ENCODE assay signal across 8 cellular contexts in genomic region chr19:10604460-10604980, GRCh38. TPM values are rescaled to one million over a fixed set of nuclear protein-coding genes. Genes with fewer than 3 reads are reported as not detected.
DNase-seq lines count a peak whose midpoint lies in the region; ATAC-seq and TF ChIP-seq lines count a peak whose summit lies in the region.

No MANE protein-coding gene starts in this region.

- H3K4me3 Mint-ChIP-seq in neural crest cell, result peak overlapping the region; percentile 92

- H3K4me1 Mint-ChIP-seq in neural crest cell, result peaks cover 18% of the 10 kb centered on the region

- no peaks in the 10 kb centered on the region for H3K36me3 Mint-ChIP-seq in neural crest cell (ENCODE audit: low read depth)

- H3K4me3 ChIP-seq in NB4 (ENCODE audit: low read depth, low read length), result no peak overlapping the region
- H3K4me3 ChIP-seq in coronary artery, result peak overlapping the region; percentile 89

- TF ChIP-seq CTCF in NB4 (IDR thresholded peaks at IDR 0.05; ENCODE audit: low read depth, low read length), result no peak
- no peak for TF ChIP-seq CTCF in coronary artery (IDR thresholded peaks at IDR 0.05)
- TF ChIP-seq CTCF in neural crest cell (conservative IDR thresholded peaks at IDR 0.05), result no peak

- no peaks in the 10 kb centered on the region for H3K9me3 Mint-ChIP-seq in neural crest cell

- DNase-seq in NB4 (ENCODE audit: low read depth) (peak; percentile 40), coronary artery (ENCODE audit: low spot score) (no peak), neural crest cell (ENCODE audit: low read depth, low spot score) (no peak), nucleus accumbens (lab: John Stamatoyannopoulos, UW) (no peak), NCI-H345 treated with DMSO at 0.1 percent for 48 hours (lab: John Stamatoyannopoulos, UW; ENCODE audit: unreplicated experiment) (no peak), pons (ENCODE audit: low spot score) (no peak)

- peak; percentile 23 for ATAC-seq in GM18498 (IDR thresholded peaks at IDR 0.05; ENCODE audit: unreplicated experiment)
- no peak for ATAC-seq in HG03095 (IDR thresholded peaks at IDR 0.05; ENCODE audit: unreplicated experiment)

- H3K27me3 Mint-ChIP-seq in neural crest cell (ENCODE audit: low read depth), result peaks cover 8% of the 10 kb centered on the region

- TF ChIP-seq POLR2A in NB4 (IDR thresholded peaks at IDR 0.05; ENCODE audit: extremely low read depth, insufficient read length), result no peak

- H3K27ac Mint-ChIP-seq in neural crest cell (ENCODE audit: unreplicated experiment), result no peak overlapping the region

- peak overlapping the region; percentile 93 to 100 for H3K27ac ChIP-seq in coronary artery

RNA-seq across cellular contexts. Expression of gene AP1M2, which starts 17.4 kb away (rescaled TPM):
- not detected in 2 replicates for total RNA-seq in neural crest cell

RNA-seq across cellular contexts. Expression of gene SLC44A2, which starts 20.8 kb away (rescaled TPM):
- total RNA-seq in neural crest cell, result 94.5 and 99.5 TPM in 2 replicates

RNA-seq across cellular contexts. Expression of gene CDKN2D, which starts 35.7 kb away (rescaled TPM):
- 8.7 and 9.5 TPM in 2 replicates for total RNA-seq in neural crest cell

RNA-seq across cellular contexts. Expression of gene KRI1, which starts 38.7 kb away (rescaled TPM):
- total RNA-seq in neural crest cell, result 41.2 and 42.5 TPM in 2 replicates

RNA-seq across cellular contexts. Expression of gene ILF3, which starts 49.6 kb away (rescaled TPM):
- total RNA-seq in neural crest cell, result 848 and 861 TPM in 2 replicates
